Comparison of ENCODE assay signal across 9 cellular contexts in the genomic region with DNA sequence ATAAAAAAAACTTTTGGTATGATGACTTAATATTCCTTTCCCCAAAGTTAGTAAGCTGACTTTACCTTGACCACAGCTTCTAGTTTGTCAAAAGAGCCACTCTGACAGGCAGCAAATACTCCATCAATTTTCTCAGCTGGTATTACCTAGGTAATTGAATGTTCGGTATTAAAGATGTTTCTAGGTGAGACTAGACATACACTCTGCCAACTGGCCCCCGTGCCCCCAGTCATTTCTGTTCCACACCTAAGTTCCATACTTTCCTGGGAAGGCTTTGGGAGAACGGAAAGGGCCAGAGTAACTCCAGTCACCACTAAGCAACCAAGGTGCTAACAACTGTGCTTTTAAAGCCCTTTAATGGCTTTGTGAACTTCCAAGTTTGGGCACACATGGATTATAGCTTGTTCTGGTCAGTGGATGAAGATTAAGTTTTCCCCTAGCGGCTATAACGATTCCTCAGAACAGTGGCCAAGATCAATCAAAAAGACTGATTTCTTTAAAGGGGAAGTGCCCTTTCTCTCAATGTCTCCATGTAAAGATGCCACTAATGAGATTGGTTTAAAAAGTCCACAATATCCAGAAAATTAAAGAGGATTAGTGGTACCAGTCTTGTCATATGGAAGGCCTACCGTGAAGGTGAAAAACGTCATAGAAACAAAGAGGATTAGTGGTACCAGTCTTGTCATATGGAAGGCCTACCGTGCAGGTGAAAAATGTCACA. TPM values are rescaled to one million over a fixed set of nuclear protein-coding genes. Genes with fewer than 3 reads are reported as not detected.
DNase-seq lines count a peak whose midpoint lies in the region; ATAC-seq and TF ChIP-seq lines count a peak whose summit lies in the region.
"Had no signal": no experiment of that assay in that cellular context is flagged by ENCODE, and none has a peak within 500 bp of the region (broad histone marks: within the 10 kb centered on the region; RNA-seq: fewer than 3 reads in every experiment).

No MANE protein-coding gene starts in this region.

- H3K27me3 Mint-ChIP-seq in stimulated activated naive CD8-positive, alpha-beta T cell treated with anti-CD3 and anti-CD28 coated beads, Interleukin-15, amount 100 ng/mL, for 72 hours: no peaks in the 10 kb centered on the region

- peak; percentile 34 for DNase-seq in A172 (ENCODE audit: low spot score)
- peak in 1 of 2 experiments; percentile 37 for DNase-seq in SJSA1 (ENCODE audit: low read depth in 1 of 2, low spot score in 2 of 2)
- DNase-seq in erythroblast (lab: John Stamatoyannopoulos, UW): peak; percentile 49 to 53
- no peak for DNase-seq in stimulated activated naive CD8-positive, alpha-beta T cell treated with anti-CD3 and anti-CD28 coated beads, Interleukin-15, amount 100 ng/mL, for 72 hours
- DNase-seq in esophagus squamous epithelium (lab: John Stamatoyannopoulos, UW): no peak
- DNase-seq in NCI-H526 (lab: John Stamatoyannopoulos, UW): no peak

- H3K4me1 ChIP-seq in SJSA1 (replicated peaks) (peaks cover 18% of the 10 kb centered on the region), esophagus squamous epithelium (peaks cover 21 to 44% (median 27%) of the 10 kb centered on the region in 3 donors)

- peaks cover 55% of the 10 kb centered on the region for H3K4me1 Mint-ChIP-seq in stimulated activated naive CD8-positive, alpha-beta T cell treated with anti-CD3 and anti-CD28 coated beads, Interleukin-15, amount 100 ng/mL, for 72 hours

- 0 out of 2 replicates have a peak overlapping the region, but pooled peaks have one; percentile 13 for H3K27ac ChIP-seq in SJSA1
- peak overlapping the region in 2 of 4 donors; percentile 7 to 14 for H3K27ac ChIP-seq in esophagus squamous epithelium

- peak in 1 of 6 experiments; percentile 32 for TF ChIP-seq CTCF in esophagus squamous epithelium (IDR thresholded peaks at IDR 0.05)

- no peaks in the 10 kb centered on the region for H3K9me3 Mint-ChIP-seq in stimulated activated naive CD8-positive, alpha-beta T cell treated with anti-CD3 and anti-CD28 coated beads, Interleukin-15, amount 100 ng/mL, for 72 hours

- TF ChIP-seq POLR2A in GM18526 (IDR thresholded peaks at IDR 0.05; ENCODE audit: extremely low read depth, insufficient read length): peak; percentile 38
- peak; percentile 74 for TF ChIP-seq POLR2A in erythroblast (IDR thresholded peaks at IDR 0.05; ENCODE audit: low read length)
- TF ChIP-seq POLR2A in esophagus squamous epithelium (IDR thresholded peaks at IDR 0.05): no peak

- H3K4me3 ChIP-seq in SJSA1: no peak overlapping the region
- no peak overlapping the region for H3K4me3 ChIP-seq in esophagus squamous epithelium

- H3K36me3 ChIP-seq in SJSA1: peaks cover 94% of the 10 kb centered on the region
- peaks cover 0 to 91% (median 32%) of the 10 kb centered on the region in 3 donors for H3K36me3 ChIP-seq in esophagus squamous epithelium

- peak overlapping the region in 1 of 2 donors; percentile 91 for H3K27ac Mint-ChIP-seq in stimulated activated naive CD8-positive, alpha-beta T cell treated with anti-CD3 and anti-CD28 coated beads, Interleukin-15, amount 100 ng/mL, for 72 hours

- no peak overlapping the region for H3K4me3 Mint-ChIP-seq in stimulated activated naive CD8-positive, alpha-beta T cell treated with anti-CD3 and anti-CD28 coated beads, Interleukin-15, amount 100 ng/mL, for 72 hours

- no peaks in the 10 kb centered on the region for H3K9me3 ChIP-seq in SJSA1 (replicated peaks)
- no peaks in the 10 kb centered on the region for H3K9me3 ChIP-seq in esophagus squamous epithelium

- 41 to 46% methylated on average over 8 of the region's 8 CpGs for WGBS in esophagus squamous epithelium, 2 donors

- peaks cover 14% of the 10 kb centered on the region; the same call in 1 of the 2 replicates for H3K27me3 ChIP-seq in SJSA1 (replicated peaks)
- no peaks in the 10 kb centered on the region for H3K27me3 ChIP-seq in esophagus squamous epithelium

- intact Hi-C loops in esophagus squamous epithelium (cut with DNase I): no loop called here

- ATAC-seq in stimulated activated naive CD8-positive, alpha-beta T cell treated with anti-CD3 and anti-CD28 coated beads, Interleukin-15, amount 100 ng/mL, for 72 hours: peak; percentile 41
- no peak for ATAC-seq in GM18870 (IDR thresholded peaks at IDR 0.05; ENCODE audit: unreplicated experiment)

RNA-seq across cellular contexts. Expression of a gene that starts 7.0 kb away (rescaled TPM):
- 384 and 473 TPM in 2 replicates for total RNA-seq in A172 (2014; rRNA removed; shearing (Covaris generic))
- total RNA-seq in SJSA1 (2014; rRNA removed; shearing (Covaris generic)): 466 and 604 TPM in 2 replicates
- 100 to 1,000 TPM; 172 to 363 (median 205) TPM for total RNA-seq in esophagus squamous epithelium

RNA-seq across cellular contexts. Expression of a gene that starts 15.9 kb away (rescaled TPM):
- 141 and 172 TPM in 2 replicates for total RNA-seq in A172 (2014; rRNA removed; shearing (Covaris generic))
- 75.7 and 106 TPM in 2 replicates for total RNA-seq in SJSA1 (2014; rRNA removed; shearing (Covaris generic))
- 10 to 100 TPM in 3 of 4 donors, 1 to 10 TPM in 1; 6.6 to 23.5 (median 15.9) TPM for total RNA-seq in esophagus squamous epithelium

RNA-seq across cellular contexts. Expression of a gene that starts 52.1 kb away (rescaled TPM):
- total RNA-seq in A172 (2014; rRNA removed; shearing (Covaris generic)): not detected in 2 replicates
- not detected in 2 replicates for total RNA-seq in SJSA1 (2014; rRNA removed; shearing (Covaris generic))
- not detected for total RNA-seq in esophagus squamous epithelium
- total RNA-seq: temporal lobe had no signal

Comparison
In these comparisons a context has a peak if more than half of its experiments do, and no peak if none do; other contexts are left out.
1. DNase-seq: peak in A172 (single experiment) and erythroblast (2 of 2); none in stimulated activated naive CD8-positive, alpha-beta T cell treated with anti-CD3 and anti-CD28 coated beads, Interleukin-15, amount 100 ng/mL, for 72 hours (0 of 2), esophagus squamous epithelium (single experiment) and NCI-H526 (0 of 2).
2. POLR2A ChIP-seq: peak in GM18526 (single experiment) and erythroblast (single experiment); none in esophagus squamous epithelium (0 of 4).